In genomic region chr11:108135845-108136599, GRCh38 we compare ENCODE assay signal across 8 cellular contexts. TPM values are rescaled to one million over a fixed set of nuclear protein-coding genes. Genes with fewer than 3 reads are reported as not detected.
DNase-seq lines count a peak whose midpoint lies in the region; ATAC-seq and TF ChIP-seq lines count a peak whose summit lies in the region.

No MANE protein-coding gene starts in this region.

- TF ChIP-seq EP300 in esophagus muscularis mucosa (IDR thresholded peaks at IDR 0.05) (no peak), gastroesophageal sphincter (IDR thresholded peaks at IDR 0.05) (no peak)

- no peaks in the 10 kb centered on the region for H3K9me3 Mint-ChIP-seq in Calu3 (ENCODE audit: low read depth, unreplicated experiment)

- ATAC-seq in GM19395 (IDR thresholded peaks at IDR 0.05; ENCODE audit: unreplicated experiment) (peak; percentile 71), GM19397 (IDR thresholded peaks at IDR 0.05; ENCODE audit: unreplicated experiment) (no peak), gastroesophageal sphincter (no peak)

- CTCF ChIA-PET in Calu3 (lab: Charles Lee), result no interaction called here

- TF ChIP-seq POLR2A in esophagus muscularis mucosa (IDR thresholded peaks at IDR 0.05; ENCODE audit: low read depth) (no peak), gastroesophageal sphincter (IDR thresholded peaks at IDR 0.05) (no peak)

- no peaks in the 10 kb centered on the region for H3K4me1 Mint-ChIP-seq in Calu3 (ENCODE audit: low read depth, unreplicated experiment)

- H3K27ac ChIP-seq in esophagus muscularis mucosa (replicated peaks in 1 of 4), result no peak overlapping the region
- H3K27ac ChIP-seq in gastroesophageal sphincter, result no peak overlapping the region
- H3K27ac ChIP-seq in caudate nucleus (ENCODE audit: low read depth, low read length), result no peak overlapping the region

- H3K27me3 Mint-ChIP-seq in Calu3 (ENCODE audit: unreplicated experiment), result no peaks in the 10 kb centered on the region

- peaks cover 15 to 85% (median 60%) of the 10 kb centered on the region in 4 donors for H3K36me3 ChIP-seq in esophagus muscularis mucosa
- H3K36me3 ChIP-seq in gastroesophageal sphincter, result peaks cover 0 to 86% of the 10 kb centered on the region in 2 donors

- H3K27me3 ChIP-seq in esophagus muscularis mucosa, result no peaks in the 10 kb centered on the region
- no peaks in the 10 kb centered on the region for H3K27me3 ChIP-seq in gastroesophageal sphincter

- H3K4me1 ChIP-seq in esophagus muscularis mucosa, result peaks cover 12 to 20% (median 13%) of the 10 kb centered on the region in 4 donors
- H3K4me1 ChIP-seq in gastroesophageal sphincter, result peaks cover 0 to 17% (median 0%) of the 10 kb centered on the region in 3 donors

- DNase-seq in AG10803 (ENCODE audit: low read depth) (peak; percentile 66), RPMI8226 (peak; percentile 69), esophagus muscularis mucosa (ENCODE audit: extremely low spot score) (peak; percentile 10), Calu3 (no peak), caudate nucleus (lab: John Stamatoyannopoulos, UW) (no peak)

- H3K36me3 Mint-ChIP-seq in Calu3 (ENCODE audit: insufficient read depth, unreplicated experiment), result peaks cover 16% of the 10 kb centered on the region

- H3K27ac Mint-ChIP-seq in Calu3 (ENCODE audit: unreplicated experiment), result no peak overlapping the region

- BruUV-seq in Calu3 (replicated peaks; lab: Mats Ljungman, UMichigan), result no TSS peak

- H3K4me3 ChIP-seq in AG10803 (ENCODE audit: low read length), result no peak overlapping the region
- no peak overlapping the region for H3K4me3 ChIP-seq in esophagus muscularis mucosa
- H3K4me3 ChIP-seq in gastroesophageal sphincter, result no peak overlapping the region

- TF ChIP-seq CTCF in AG10803 (conservative IDR thresholded peaks at IDR 0.05; ENCODE audit: low read length) (peak; percentile 43), esophagus muscularis mucosa (IDR thresholded peaks at IDR 0.05) (no peak), Calu3 (IDR thresholded peaks at IDR 0.05; ENCODE audit: unreplicated experiment) (no peak), gastroesophageal sphincter (IDR thresholded peaks at IDR 0.05) (no peak)

- H3K9me3 ChIP-seq in esophagus muscularis mucosa (no peaks in the 10 kb centered on the region), gastroesophageal sphincter (no peaks in the 10 kb centered on the region)

- intact Hi-C loops in esophagus muscularis mucosa (cut with DNase I) (no loop called here), Calu3 (cut with micrococcal nuclease; ENCODE audit: unreplicated experiment) (no loop called here)

- H3K4me3 Mint-ChIP-seq in Calu3 (ENCODE audit: low read depth, unreplicated experiment), result no peak overlapping the region

- 58% methylated on average over 2 of the region's 2 CpGs for WGBS in esophagus muscularis mucosa
- WGBS in gastroesophageal sphincter (ENCODE audit: low coverage in 1 of 2), 2 donors, result 66 to 83% methylated on average over 2 of the region's 2 CpGs

RNA-seq across cellular contexts. Expression of gene ACAT1, which starts 14.7 kb away (rescaled TPM):
- total RNA-seq in esophagus muscularis mucosa (100 to 1,000 TPM in 3 of 4 donors, 10 to 100 TPM in 1; 89.6 to 191 (median 139) TPM), Calu3 (2022) (37.2 and 38.3 TPM in 2 replicates), gastroesophageal sphincter (100 to 1,000 TPM; 171 to 345 (median 231) TPM)

Comparison
In these comparisons a context has a peak if more than half of its experiments do, and no peak if none do; other contexts are left out.
1. DNase-seq: peak in AG10803 (single experiment), RPMI8226 (single experiment) and esophagus muscularis mucosa (single experiment); none in Calu3 (single experiment) and caudate nucleus (0 of 61).